Comparison of ENCODE assay signal across 8 cellular contexts in the genomic region with DNA sequence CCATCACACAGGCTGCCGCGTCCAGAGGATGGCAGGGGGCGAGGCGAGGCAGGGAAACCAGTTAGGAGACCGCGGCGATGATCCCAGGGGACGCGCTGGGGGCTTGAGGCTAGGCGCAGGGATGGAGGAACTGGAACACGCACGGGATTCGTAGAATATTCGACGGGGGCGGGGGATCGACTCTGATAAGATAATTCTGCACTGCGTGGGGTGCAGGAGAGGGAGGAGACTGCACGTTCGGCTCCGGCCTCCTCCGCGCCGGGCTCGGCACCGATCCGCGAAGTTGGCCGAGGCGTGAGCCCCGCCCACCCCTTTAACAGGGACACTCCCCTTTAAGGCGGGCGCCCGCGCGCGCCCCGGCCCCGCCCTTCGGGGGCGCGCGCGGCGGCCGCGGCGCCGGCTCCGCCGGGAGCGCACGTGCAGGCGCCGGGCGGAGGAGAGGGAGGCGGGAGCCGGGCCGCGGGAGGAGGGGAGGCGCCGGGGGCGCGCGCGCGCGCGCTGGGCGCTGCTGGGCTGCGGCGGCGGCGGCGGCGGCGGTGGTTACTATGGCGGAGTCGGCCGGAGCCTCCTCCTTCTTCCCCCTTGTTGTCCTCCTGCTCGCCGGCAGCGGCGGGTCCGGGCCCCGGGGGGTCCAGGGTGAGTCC. TPM values are rescaled to one million over a fixed set of nuclear protein-coding genes. Genes with fewer than 3 reads are reported as not detected.
DNase-seq lines count a peak whose midpoint lies in the region; ATAC-seq, FAIRE-seq and TF ChIP-seq lines count a peak whose summit lies in the region.

A gene (plus strand): TSS at position 501 of the 644 bp plus-strand sequence. CDS start 45 bp downstream, at position 546.

- H3K9ac ChIP-seq in ES-I3 (ENCODE audit: low read depth, low read length) (peak within 1 kb of the TSS; percentile 90), SU-DHL-6 (ENCODE audit: low read length) (peak within 1 kb of the TSS; percentile 90)

- no peaks in the 10 kb centered on the region for H3F3A ChIP-seq in SU-DHL-6 (ENCODE audit: insufficient read depth)

- H3K4me1 ChIP-seq in ES-I3 (ENCODE audit: insufficient read depth, low read length) (peaks cover 6% of the 10 kb centered on the region; the same call in 1 of the 2 replicates), pancreas (peaks cover 18 to 31% (median 29%) of the 10 kb centered on the region in 3 donors), thymus (ENCODE audit: control insufficient read depth, insufficient read depth, low read length) (peaks cover 10% of the 10 kb centered on the region)

- no peaks in the 10 kb centered on the region for H3K9me3 ChIP-seq in ES-I3 (ENCODE audit: control insufficient read depth, insufficient read depth, low read length)
- no peaks in the 10 kb centered on the region for H3K9me3 ChIP-seq in SU-DHL-6 (ENCODE audit: insufficient read depth, low read length)
- H3K9me3 ChIP-seq in pancreas: no peaks in the 10 kb centered on the region
- H3K9me3 ChIP-seq in thymus (ENCODE audit: control insufficient read depth): no peaks in the 10 kb centered on the region

- H3K9me2 ChIP-seq in SU-DHL-6 (replicated peaks; ENCODE audit: insufficient read depth, low read length): no peaks in the 10 kb centered on the region

- intact Hi-C loops in Right ventricle myocardium superior (cut with DNase I): no loop called here
- intact Hi-C loops in pancreas (cut with DNase I): no loop called here

- DNase-seq in NCI-H1417 treated with DMSO at 0.1 percent for 48 hours (lab: John Stamatoyannopoulos, UW) (peak; percentile 65), Right ventricle myocardium superior (peak; percentile 96), pancreas (peak; percentile 89 to 96 (median 92))
- peak; percentile 76 for DNase-seq in activated naive CD8-positive, alpha-beta T cell treated with anti-CD3 and anti-CD28 coated beads, Interleukin-2, amount 50 U/mL, for 16 hours (ENCODE audit: low read depth, low spot score)

- peak within 1 kb of the TSS; percentile 85 for H3K4me2 ChIP-seq in SU-DHL-6 (ENCODE audit: low read depth, low read length, poor library complexity, severe bottlenecking)

- H3K27ac ChIP-seq in SU-DHL-6 (ENCODE audit: low read depth, low read length) (no peak within 1 kb of the TSS), pancreas (peak within 1 kb of the TSS; percentile 87 to 98 (median 96)), thymus (ENCODE audit: low read depth) (peak within 1 kb of the TSS; percentile 67)

- FAIRE-seq in pancreas (lab: Jason Lieb, UNC): no peak

- ATAC-seq in HG02588 (IDR thresholded peaks at IDR 0.05; ENCODE audit: unreplicated experiment) (peak; percentile 90), Right ventricle myocardium superior (ENCODE audit: poor library complexity) (peak; percentile 93), pancreas (peak; percentile 80 to 89 (median 84))

- H3K4me3 ChIP-seq in SU-DHL-6 (ENCODE audit: insufficient read depth, low read length, poor library complexity, severe bottlenecking) (peak within 1 kb of the TSS; percentile 85), pancreas (peak within 1 kb of the TSS; percentile 86 to 100 (median 94)), thymus (ENCODE audit: low read length) (peak within 1 kb of the TSS; percentile 86)

- H3K36me3 ChIP-seq in ES-I3 (ENCODE audit: insufficient read depth, low read length): no peaks in the 10 kb centered on the region
- no peaks in the 10 kb centered on the region for H3K36me3 ChIP-seq in SU-DHL-6 (ENCODE audit: low read length)
- no peaks in the 10 kb centered on the region for H3K36me3 ChIP-seq in pancreas
- H3K36me3 ChIP-seq in thymus (ENCODE audit: control insufficient read depth, insufficient read depth): no peaks in the 10 kb centered on the region

- peak within 1 kb of the TSS; percentile 100 for H2AFZ ChIP-seq in SU-DHL-6 (ENCODE audit: low read depth, low read length, severe bottlenecking)

- H4K20me1 ChIP-seq in SU-DHL-6 (ENCODE audit: low read depth, low read length): no peaks in the 10 kb centered on the region

- no peaks in the 10 kb centered on the region for H3K79me2 ChIP-seq in SU-DHL-6 (ENCODE audit: insufficient read depth, low read length)

- H3K27me3 ChIP-seq in SU-DHL-6 (ENCODE audit: low read length) (no peaks in the 10 kb centered on the region), pancreas (no peaks in the 10 kb centered on the region), thymus (ENCODE audit: control insufficient read depth, insufficient read depth) (no peaks in the 10 kb centered on the region)

- TF ChIP-seq CTCF in SU-DHL-6 (IDR thresholded peaks at IDR 0.05; ENCODE audit: insufficient read depth, low read length, poor library complexity, severe bottlenecking) (no peak), pancreas (IDR thresholded peaks at IDR 0.05) (no peak)

- 0 to 2% methylated on average over 32 to 86 of the region's 86 CpGs for WGBS in pancreas, 2 donors
- under 1% methylated on average over 85 of the region's 86 CpGs for WGBS in thymus

RNA-seq across cellular contexts. Expression of the gene that starts here (rescaled TPM):
- total RNA-seq in Right ventricle myocardium superior (9.7 TPM), pancreas (10 to 100 TPM; 24.2 to 31.4 (median 27.8) TPM)
- polyA plus RNA-seq in pancreas (10 to 100 TPM; 16.0 to 22.4 TPM), thymus (9.9 TPM)
